ENCODE assay signal across 1 cellular context in genomic region chr1:8382051-8382505, GRCh38.
TF ChIP-seq lines count a peak whose summit lies in the region.

No MANE protein-coding gene starts in this region.

TF ChIP-seq in HEK293, 187 proteins besides CTCF, POLR2A, EP300 and RAD21 (continued from another document):
- TF ChIP-seq ZNF391 (tag by site-specific recombination; IDR thresholded peaks at IDR 0.05; ENCODE audit: borderline replicate concordance, low read depth) (no peak), BCL11A (tag by site-specific recombination; IDR thresholded peaks at IDR 0.05; ENCODE audit: low read depth) (no peak), ZNF585B (tag by site-specific recombination; IDR thresholded peaks at IDR 0.05) (no peak), SCRT2 (tag by site-specific recombination; IDR thresholded peaks at IDR 0.05) (no peak), ZSCAN16 (tag by site-specific recombination; IDR thresholded peaks at IDR 0.05) (no peak), ZNF692 (tag by site-specific recombination; IDR thresholded peaks at IDR 0.05) (no peak), ZBTB7A (tag by site-specific recombination; IDR thresholded peaks at IDR 0.05; ENCODE audit: low read depth) (no peak), INSM2 (tag by site-specific recombination; IDR thresholded peaks at IDR 0.05) (no peak), ZFP3 (tag by site-specific recombination; IDR thresholded peaks at IDR 0.05; ENCODE audit: low read depth) (no peak), HIC1 (tag by site-specific recombination; IDR thresholded peaks at IDR 0.05) (no peak), TRIM28 (IDR thresholded peaks at IDR 0.05; ENCODE audit: borderline replicate concordance, low read length) (peak; percentile 49; the same call in 1 of the 2 replicates), GLIS2 (tag by site-specific recombination; IDR thresholded peaks at IDR 0.05) (no peak), PATZ1 (tag by site-specific recombination; IDR thresholded peaks at IDR 0.05) (no peak), ZBTB44 (tag by site-specific recombination; IDR thresholded peaks at IDR 0.05) (no peak), ZNF654 (tag by site-specific recombination; IDR thresholded peaks at IDR 0.05; ENCODE audit: low read depth) (no peak)
TF ChIP-seq in HEK293: peak in this region for 4.
